8 cellular contexts compared by ENCODE assay signal in genomic region chr19:45615795-45616708, GRCh38. TPM values are rescaled to one million over a fixed set of nuclear protein-coding genes. Genes with fewer than 3 reads are reported as not detected.
DNase-seq lines count a peak whose midpoint lies in the region; ATAC-seq and TF ChIP-seq lines count a peak whose summit lies in the region.

No MANE protein-coding gene starts in this region.

- no peak overlapping the region for H3K4me3 ChIP-seq in fibroblast of villous mesenchyme (ENCODE audit: low read depth, low read length)
- H3K4me3 ChIP-seq in transverse colon, result peak overlapping the region in 1 of 4 donors; percentile 6

- H3K4me1 ChIP-seq in transverse colon, result peaks cover 3 to 24% (median 16%) of the 10 kb centered on the region in 4 donors

- H3K9me3 Mint-ChIP-seq in Calu3 (ENCODE audit: low read depth, unreplicated experiment), result no peaks in the 10 kb centered on the region
- H3K9me3 Mint-ChIP-seq in activated T-helper 1 cell treated with anti-CD3 and anti-CD28 coated beads, Interleukin-12 subunit alpha, Interleukin-12 subunit beta, Interleukin-2, Interleukin-4 antibody, amounts not matched to agents 30 ng/mL and 10 ng/mL and 1 ng/mL, durations not matched to agents 14 hours and 24 hours and 36 hours, result no peaks in the 10 kb centered on the region

- intact Hi-C loops in Calu3 (cut with micrococcal nuclease; ENCODE audit: unreplicated experiment), result loop anchor here (2.0 kb wide), 1 partner anchor 27 kb away; no protein-coding TSS in a partner anchor
- intact Hi-C loops in activated T-helper 1 cell treated with anti-CD3 and anti-CD28 coated beads, Interleukin-12 subunit alpha, Interleukin-12 subunit beta, Interleukin-2, Interleukin-4 antibody, amounts not matched to agents 30 ng/mL and 10 ng/mL and 1 ng/mL, durations not matched to agents 14 hours and 24 hours and 36 hours (cut with micrococcal nuclease), result loop anchor here (2.0 kb wide), 1 partner anchor 53 kb away; the partner anchor contains the start of gene GIPR
- intact Hi-C loops in transverse colon (cut with DNase I; ENCODE audit: low total_unique reads), result no loop called here

- peak; percentile 82 for DNase-seq in Calu3
- peak; percentile 95 for DNase-seq in HT-29 (ENCODE audit: low spot score)
- DNase-seq in RPMI7951 (ENCODE audit: low read depth), result peak; percentile 63
- peak; percentile 66 for DNase-seq in activated T-helper 1 cell treated with anti-CD3 and anti-CD28 coated beads, Interleukin-12 subunit alpha, Interleukin-12 subunit beta, Interleukin-2, Interleukin-4 antibody, amounts not matched to agents 30 ng/mL and 10 ng/mL and 1 ng/mL, durations not matched to agents 14 hours and 24 hours and 36 hours (ENCODE audit: low spot score)
- peak; percentile 77 for DNase-seq in fibroblast of villous mesenchyme (ENCODE audit: low read depth)
- peak; percentile 61 for DNase-seq in omental fat pad (ENCODE audit: low spot score)
- peak; percentile 94 for DNase-seq in transverse colon

- H3K9me3 ChIP-seq in transverse colon, result no peaks in the 10 kb centered on the region

- no peak overlapping the region for H3K4me3 Mint-ChIP-seq in Calu3 (ENCODE audit: low read depth, unreplicated experiment)
- no peak overlapping the region for H3K4me3 Mint-ChIP-seq in activated T-helper 1 cell treated with anti-CD3 and anti-CD28 coated beads, Interleukin-12 subunit alpha, Interleukin-12 subunit beta, Interleukin-2, Interleukin-4 antibody, amounts not matched to agents 30 ng/mL and 10 ng/mL and 1 ng/mL, durations not matched to agents 14 hours and 24 hours and 36 hours

- peaks cover 14% of the 10 kb centered on the region for H3K4me1 Mint-ChIP-seq in Calu3 (ENCODE audit: low read depth, unreplicated experiment)
- H3K4me1 Mint-ChIP-seq in activated T-helper 1 cell treated with anti-CD3 and anti-CD28 coated beads, Interleukin-12 subunit alpha, Interleukin-12 subunit beta, Interleukin-2, Interleukin-4 antibody, amounts not matched to agents 30 ng/mL and 10 ng/mL and 1 ng/mL, durations not matched to agents 14 hours and 24 hours and 36 hours (ENCODE audit: low read depth), result peaks cover 13% of the 10 kb centered on the region

- peak overlapping the region; percentile 75 to 89 (median 86) for H3K27ac ChIP-seq in transverse colon

- in situ Hi-C loops in transverse colon (cut with MboI; ENCODE audit: low pct_ligation_motif_present in 1 of 4, low pct_unique_long_range_greater_than_20kb in 1 of 4, low sequenced_read_pairs in 3 of 4), result no loop called here

- ATAC-seq in omental fat pad (ENCODE audit: low FRiP score) (peak; percentile 61), HG03460 (IDR thresholded peaks at IDR 0.05; ENCODE audit: unreplicated experiment) (no peak)

- peak overlapping the region; percentile 70 for H3K27ac Mint-ChIP-seq in Calu3 (ENCODE audit: unreplicated experiment)
- peak overlapping the region; percentile 52 for H3K27ac Mint-ChIP-seq in activated T-helper 1 cell treated with anti-CD3 and anti-CD28 coated beads, Interleukin-12 subunit alpha, Interleukin-12 subunit beta, Interleukin-2, Interleukin-4 antibody, amounts not matched to agents 30 ng/mL and 10 ng/mL and 1 ng/mL, durations not matched to agents 14 hours and 24 hours and 36 hours

- CTCF ChIA-PET in Calu3 (lab: Charles Lee), result interaction anchor here (0.6 to 3.2 kb wide), 8 partner anchors 8 to 282 kb away, joined by 3 to 39 read pairs (median 4); no protein-coding TSS in a partner anchor

- 28 to 45% methylated on average over 4 to 28 of the region's 37 CpGs for WGBS in transverse colon (ENCODE audit: low coverage in 1 of 2), 2 donors

- BruUV-seq in Calu3 (replicated peaks; lab: Mats Ljungman, UMichigan), result no TSS peak

- peaks cover 0 to 25% (median 4%) of the 10 kb centered on the region in 4 donors for H3K36me3 ChIP-seq in transverse colon

- no peak for TF ChIP-seq POLR2A in transverse colon (IDR thresholded peaks at IDR 0.05)

- no peak for TF ChIP-seq CTCF in Calu3 (IDR thresholded peaks at IDR 0.05; ENCODE audit: unreplicated experiment)
- no peak for TF ChIP-seq CTCF in fibroblast of villous mesenchyme (IDR thresholded peaks at IDR 0.05; ENCODE audit: insufficient read depth, low read depth, low read length)
- no peak for TF ChIP-seq CTCF in omental fat pad (IDR thresholded peaks at IDR 0.05)
- TF ChIP-seq CTCF in transverse colon (IDR thresholded peaks at IDR 0.05), result no peak

- H3K27me3 ChIP-seq in transverse colon, result no peaks in the 10 kb centered on the region

- TF ChIP-seq EP300 in transverse colon (IDR thresholded peaks at IDR 0.05; ENCODE audit: low read depth), result no peak

- H3K27me3 Mint-ChIP-seq in Calu3 (ENCODE audit: unreplicated experiment), result no peaks in the 10 kb centered on the region
- no peaks in the 10 kb centered on the region for H3K27me3 Mint-ChIP-seq in activated T-helper 1 cell treated with anti-CD3 and anti-CD28 coated beads, Interleukin-12 subunit alpha, Interleukin-12 subunit beta, Interleukin-2, Interleukin-4 antibody, amounts not matched to agents 30 ng/mL and 10 ng/mL and 1 ng/mL, durations not matched to agents 14 hours and 24 hours and 36 hours (ENCODE audit: insufficient read depth)

- H3K36me3 Mint-ChIP-seq in Calu3 (ENCODE audit: insufficient read depth, unreplicated experiment), result peaks cover 72% of the 10 kb centered on the region
- H3K36me3 Mint-ChIP-seq in activated T-helper 1 cell treated with anti-CD3 and anti-CD28 coated beads, Interleukin-12 subunit alpha, Interleukin-12 subunit beta, Interleukin-2, Interleukin-4 antibody, amounts not matched to agents 30 ng/mL and 10 ng/mL and 1 ng/mL, durations not matched to agents 14 hours and 24 hours and 36 hours (ENCODE audit: low read depth), result peaks cover 43% of the 10 kb centered on the region

RNA-seq across cellular contexts. Expression of gene GPR4, which starts 14.0 kb away (rescaled TPM):
- not detected in 2 replicates for total RNA-seq in Calu3 (2022)
- total RNA-seq in HT-29 (2014; rRNA removed; shearing (Covaris generic)), result not detected in 2 replicates
- total RNA-seq in RPMI7951 (2014; rRNA removed; shearing (Covaris generic)), result 0.10 TPM in 1 of 2 replicates, not detected in the other
- total RNA-seq in activated T-helper 1 cell treated with anti-CD3 and anti-CD28 coated beads, Interleukin-12 subunit alpha, Interleukin-12 subunit beta, Interleukin-2, Interleukin-4 antibody, amounts not matched to agents 30 ng/mL and 10 ng/mL and 1 ng/mL, durations not matched to agents 14 hours and 24 hours and 36 hours, result not detected in 2 replicates
- not detected in 2 replicates for total RNA-seq in fibroblast of villous mesenchyme
- 10 to 100 TPM in 3 of 4 donors, 1 to 10 TPM in 1; 6.0 to 29.4 (median 12.0) TPM for total RNA-seq in omental fat pad
- 1 to 10 TPM in 1 of 4 donors, under 1 TPM in 3; 0.27 to 1.4 (median 0.43) TPM for total RNA-seq in transverse colon

RNA-seq across cellular contexts. Expression of gene EML2, which starts 23.1 kb away (rescaled TPM):
- total RNA-seq in Calu3 (2022), result 93.7 and 94.0 TPM in 2 replicates
- total RNA-seq in HT-29 (2014; rRNA removed; shearing (Covaris generic)), result 38.2 and 39.5 TPM in 2 replicates
- 14.4 and 20.2 TPM in 2 replicates for total RNA-seq in RPMI7951 (2014; rRNA removed; shearing (Covaris generic))
- 148 and 152 TPM in 2 replicates for total RNA-seq in activated T-helper 1 cell treated with anti-CD3 and anti-CD28 coated beads, Interleukin-12 subunit alpha, Interleukin-12 subunit beta, Interleukin-2, Interleukin-4 antibody, amounts not matched to agents 30 ng/mL and 10 ng/mL and 1 ng/mL, durations not matched to agents 14 hours and 24 hours and 36 hours
- 17.7 and 31.5 TPM in 2 replicates for total RNA-seq in fibroblast of villous mesenchyme
- total RNA-seq in omental fat pad, result 10 to 100 TPM; 18.0 to 22.4 (median 19.9) TPM
- total RNA-seq in transverse colon, result 10 to 100 TPM; 40.8 to 64.3 (median 60.0) TPM

RNA-seq across cellular contexts. Expression of gene OPA3, which starts 31.4 kb away (rescaled TPM):
- total RNA-seq in Calu3 (2022), result 14.2 and 17.1 TPM in 2 replicates
- total RNA-seq in HT-29 (2014; rRNA removed; shearing (Covaris generic)), result 20.5 and 23.0 TPM in 2 replicates
- 5.2 and 8.4 TPM in 2 replicates for total RNA-seq in RPMI7951 (2014; rRNA removed; shearing (Covaris generic))
- total RNA-seq in activated T-helper 1 cell treated with anti-CD3 and anti-CD28 coated beads, Interleukin-12 subunit alpha, Interleukin-12 subunit beta, Interleukin-2, Interleukin-4 antibody, amounts not matched to agents 30 ng/mL and 10 ng/mL and 1 ng/mL, durations not matched to agents 14 hours and 24 hours and 36 hours, result 12.1 and 16.2 TPM in 2 replicates
- total RNA-seq in fibroblast of villous mesenchyme, result 8.2 and 8.4 TPM in 2 replicates
- 10 to 100 TPM in 2 of 4 donors, 1 to 10 TPM in 2; 6.3 to 15.5 (median 11.1) TPM for total RNA-seq in omental fat pad
- 10 to 100 TPM in 1 of 4 donors, 1 to 10 TPM in 3; 6.7 to 10.8 (median 8.6) TPM for total RNA-seq in transverse colon

RNA-seq across cellular contexts. Expression of gene GIPR, which starts 52.0 kb away (rescaled TPM):
- total RNA-seq in Calu3 (2022) (6.9 TPM in 2 replicates), fibroblast of villous mesenchyme (0.32 TPM in 1 of 2 replicates, not detected in the other), omental fat pad (1 to 10 TPM; 1.1 to 8.7 (median 2.5) TPM), transverse colon (10 to 100 TPM; 10.1 to 40.4 (median 14.1) TPM)
- 4.3 and 5.1 TPM in 2 replicates for total RNA-seq in HT-29 (2014; rRNA removed; shearing (Covaris generic))
- total RNA-seq in RPMI7951 (2014; rRNA removed; shearing (Covaris generic)), result not detected in 2 replicates
- total RNA-seq in activated T-helper 1 cell treated with anti-CD3 and anti-CD28 coated beads, Interleukin-12 subunit alpha, Interleukin-12 subunit beta, Interleukin-2, Interleukin-4 antibody, amounts not matched to agents 30 ng/mL and 10 ng/mL and 1 ng/mL, durations not matched to agents 14 hours and 24 hours and 36 hours, result 4.3 and 6.1 TPM in 2 replicates
